Comparison of ENCODE assay signal across 23 cellular contexts in the genomic region with DNA sequence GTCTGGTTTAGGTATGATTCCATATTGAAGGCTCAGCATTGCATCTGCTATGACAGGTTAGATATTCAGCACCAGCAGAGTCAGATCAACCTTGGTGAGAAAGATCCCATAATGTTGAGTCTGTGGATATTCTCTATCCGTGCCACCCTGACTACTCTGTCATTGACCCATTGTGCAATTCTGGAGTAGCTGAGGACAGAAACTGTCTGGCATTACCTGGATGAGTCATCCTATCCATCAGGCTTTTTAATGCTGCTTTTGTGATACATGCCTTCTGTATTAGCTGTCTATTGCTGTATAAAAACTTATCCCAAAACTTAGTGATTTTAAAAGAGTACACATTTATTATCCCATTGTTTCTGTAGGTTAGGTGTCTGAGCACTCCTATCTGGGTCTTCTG.
"Had no signal": no experiment of that assay in that cellular context is flagged by ENCODE, and none has a peak within 500 bp of the region (broad histone marks: within the 10 kb centered on the region; RNA-seq: fewer than 3 reads in every experiment).

No MANE protein-coding gene starts in this region.

- DNase-seq: activated B cell treated with CpG ODN at 0.5 μM for 24 hours; activated CD4-positive, alpha-beta memory T cell treated with anti-CD3 and anti-CD28 coated beads, Interleukin-2, amount 10 ng/mL, durations not matched to agents 7 days and 5 days; activated CD4-positive, alpha-beta T cell treated with anti-CD3 and anti-CD28 coated beads for 36 hours; activated CD8-positive, alpha-beta memory T cell treated with anti-CD3 and anti-CD28 coated beads, Interleukin-2, amount 10 ng/mL, durations not matched to agents 7 days and 5 days; activated gamma-delta T cell; activated naive CD4-positive, alpha-beta T cell treated with anti-CD3 and anti-CD28 coated beads, Interleukin-2, amount 50 U/mL, for 16 hours; activated naive CD8-positive, alpha-beta T cell treated with anti-CD3 and anti-CD28 coated beads, Interleukin-2, amount 50 U/mL, for 24 hours; activated T-cell treated with anti-CD3 and anti-CD28 coated beads for 4 hours; erythroblast; foreskin fibroblast; kidney glomerular epithelial cell; left ventricle myocardium superior; ovary; stimulated activated CD4-positive, alpha-beta T cell treated with anti-CD3 and anti-CD28 coated beads, Interleukin-4, amount 100 ng/mL, for 24 hours; stimulated activated naive CD4-positive, alpha-beta T cell treated with Interleukin-2 at 50 U/mL for 16 hours; T1000; thyroid gland had no signal

- H3K9me3 Mint-ChIP-seq: activated CD4-positive, alpha-beta memory T cell treated with anti-CD3 and anti-CD28 coated beads, Interleukin-2, amount 10 ng/mL, durations not matched to agents 7 days and 5 days; activated T-helper 1 cell treated with anti-CD3 and anti-CD28 coated beads, Interleukin-12 subunit alpha, Interleukin-12 subunit beta, Interleukin-2, Interleukin-4 antibody, amounts not matched to agents 30 ng/mL and 10 ng/mL and 1 ng/mL, durations not matched to agents 14 hours and 24 hours and 36 hours had no signal

- H3K36me3 ChIP-seq: ovary, prostate gland, right atrium auricular region, thyroid gland had no signal

- H3K4me1 ChIP-seq: prostate gland, right atrium auricular region, thyroid gland had no signal

- H3K36me3 Mint-ChIP-seq: activated CD8-positive, alpha-beta memory T cell treated with anti-CD3 and anti-CD28 coated beads, Interleukin-2, amount 10 ng/mL, durations not matched to agents 7 days and 5 days; memory B cell; natural killer cell treated with Interleukin-12 subunit alpha and Interleukin-12 subunit beta and Interleukin-15 and Interleukin-18, amount 100 ng/mL, for 72 hours had no signal

- ATAC-seq: activated CD4-positive, alpha-beta T cell treated with anti-CD3 and anti-CD28 coated beads for 36 hours; activated CD8-positive, alpha-beta memory T cell treated with anti-CD3 and anti-CD28 coated beads, Interleukin-2, amount 10 ng/mL, durations not matched to agents 7 days and 5 days; activated naive CD8-positive, alpha-beta T cell treated with anti-CD3 and anti-CD28 coated beads, Interleukin-2, amount 50 U/mL, for 24 hours; left ventricle myocardium superior; natural killer cell treated with Interleukin-12 subunit alpha and Interleukin-12 subunit beta and Interleukin-15 and Interleukin-18, amount 100 ng/mL, for 72 hours had no signal

- H3K27ac ChIP-seq: ovary, prostate gland, right atrium auricular region, thyroid gland had no signal

- H3K27me3 ChIP-seq: ovary, right atrium auricular region, thyroid gland had no signal

- H3K4me3 Mint-ChIP-seq: activated B cell treated with CpG ODN at 0.5 μM for 24 hours; activated CD4-positive, alpha-beta memory T cell treated with anti-CD3 and anti-CD28 coated beads, Interleukin-2, amount 10 ng/mL, durations not matched to agents 7 days and 5 days; activated CD4-positive, alpha-beta T cell treated with anti-CD3 and anti-CD28 coated beads for 36 hours; activated CD8-positive, alpha-beta memory T cell treated with anti-CD3 and anti-CD28 coated beads, Interleukin-2, amount 10 ng/mL, durations not matched to agents 7 days and 5 days; activated naive CD8-positive, alpha-beta T cell treated with anti-CD3 and anti-CD28 coated beads, Interleukin-2, amount 50 U/mL, for 24 hours; activated T-helper 1 cell treated with anti-CD3 and anti-CD28 coated beads, Interleukin-12 subunit alpha, Interleukin-12 subunit beta, Interleukin-2, Interleukin-4 antibody, amounts not matched to agents 30 ng/mL and 10 ng/mL and 1 ng/mL, durations not matched to agents 14 hours and 24 hours and 36 hours; memory B cell; natural killer cell treated with Interleukin-12 subunit alpha and Interleukin-12 subunit beta and Interleukin-15 and Interleukin-18, amount 100 ng/mL, for 72 hours; T-helper 1 cell treated with Interleukin-12 subunit alpha and Interleukin-12 subunit beta and Interleukin-4 antibody, amounts not matched to agents 30 μg/mL and 1 μg/mL, for 36 hours had no signal

- H3K4me1 Mint-ChIP-seq: activated B cell treated with CpG ODN at 0.5 μM for 24 hours; activated CD4-positive, alpha-beta memory T cell treated with anti-CD3 and anti-CD28 coated beads, Interleukin-2, amount 10 ng/mL, durations not matched to agents 7 days and 5 days; activated CD4-positive, alpha-beta T cell treated with anti-CD3 and anti-CD28 coated beads for 36 hours; activated CD8-positive, alpha-beta memory T cell treated with anti-CD3 and anti-CD28 coated beads, Interleukin-2, amount 10 ng/mL, durations not matched to agents 7 days and 5 days; activated naive CD8-positive, alpha-beta T cell treated with anti-CD3 and anti-CD28 coated beads, Interleukin-2, amount 50 U/mL, for 24 hours; memory B cell had no signal

- H3K4me3 ChIP-seq: ovary, prostate gland, right atrium auricular region, thyroid gland had no signal

- H3K27ac Mint-ChIP-seq: activated B cell treated with CpG ODN at 0.5 μM for 24 hours; activated CD4-positive, alpha-beta memory T cell treated with anti-CD3 and anti-CD28 coated beads, Interleukin-2, amount 10 ng/mL, durations not matched to agents 7 days and 5 days; activated CD4-positive, alpha-beta T cell treated with anti-CD3 and anti-CD28 coated beads for 36 hours; activated CD8-positive, alpha-beta memory T cell treated with anti-CD3 and anti-CD28 coated beads, Interleukin-2, amount 10 ng/mL, durations not matched to agents 7 days and 5 days; activated naive CD8-positive, alpha-beta T cell treated with anti-CD3 and anti-CD28 coated beads, Interleukin-2, amount 50 U/mL, for 24 hours; activated T-helper 1 cell treated with anti-CD3 and anti-CD28 coated beads, Interleukin-12 subunit alpha, Interleukin-12 subunit beta, Interleukin-2, Interleukin-4 antibody, amounts not matched to agents 30 ng/mL and 10 ng/mL and 1 ng/mL, durations not matched to agents 14 hours and 24 hours and 36 hours; memory B cell; natural killer cell treated with Interleukin-12 subunit alpha and Interleukin-12 subunit beta and Interleukin-15 and Interleukin-18, amount 100 ng/mL, for 72 hours; T-helper 1 cell treated with Interleukin-12 subunit alpha and Interleukin-12 subunit beta and Interleukin-4 antibody, amounts not matched to agents 30 μg/mL and 1 μg/mL, for 36 hours had no signal

- H3K9me3 ChIP-seq: ovary, prostate gland, right atrium auricular region, thyroid gland had no signal

- H3K27me3 Mint-ChIP-seq: activated B cell treated with CpG ODN at 0.5 μM for 24 hours; activated CD4-positive, alpha-beta memory T cell treated with anti-CD3 and anti-CD28 coated beads, Interleukin-2, amount 10 ng/mL, durations not matched to agents 7 days and 5 days; activated CD4-positive, alpha-beta T cell treated with anti-CD3 and anti-CD28 coated beads for 36 hours; activated CD8-positive, alpha-beta memory T cell treated with anti-CD3 and anti-CD28 coated beads, Interleukin-2, amount 10 ng/mL, durations not matched to agents 7 days and 5 days; activated naive CD8-positive, alpha-beta T cell treated with anti-CD3 and anti-CD28 coated beads, Interleukin-2, amount 50 U/mL, for 24 hours; memory B cell; natural killer cell treated with Interleukin-12 subunit alpha and Interleukin-12 subunit beta and Interleukin-15 and Interleukin-18, amount 100 ng/mL, for 72 hours had no signal
